ENCODE assay signal across 10 cellular contexts in genomic region chr1:55428944-55429931, GRCh38.
DNase-seq lines count a peak whose midpoint lies in the region; TF ChIP-seq lines count a peak whose summit lies in the region.
"Had no signal": no experiment of that assay in that cellular context is flagged by ENCODE, and none has a peak within 500 bp of the region (broad histone marks: within the 10 kb centered on the region; RNA-seq: fewer than 3 reads in every experiment).

No MANE protein-coding gene starts in this region.

- H3K4me3 ChIP-seq in AG09309 (ENCODE audit: control insufficient read depth, low read depth, low read length) (no peak overlapping the region), NT2/D1 (ENCODE audit: insufficient read length, low read depth) (no peak overlapping the region), esophagus muscularis mucosa (no peak overlapping the region), dorsolateral prefrontal cortex (no peak overlapping the region)

- TF ChIP-seq POLR2A in esophagus muscularis mucosa (IDR thresholded peaks at IDR 0.05; ENCODE audit: low read depth): no peak

- H3K9ac ChIP-seq in NT2/D1 (ENCODE audit: insufficient read length, low read depth): no peak overlapping the region

- peaks cover 26% of the 10 kb centered on the region for H3K4me1 ChIP-seq in NT2/D1 (ENCODE audit: insufficient read depth, insufficient read length)
- H3K4me1 ChIP-seq in esophagus muscularis mucosa: peaks cover 0 to 49% (median 34%) of the 10 kb centered on the region in 4 donors

- H3K36me3 ChIP-seq in NT2/D1 (ENCODE audit: insufficient read depth, insufficient read length, low read length) (no peaks in the 10 kb centered on the region), esophagus muscularis mucosa (no peaks in the 10 kb centered on the region)

- TF ChIP-seq EP300 in esophagus muscularis mucosa (IDR thresholded peaks at IDR 0.05): no peak

- H3K27me3 ChIP-seq in NT2/D1 (ENCODE audit: insufficient read depth, insufficient read length) (no peaks in the 10 kb centered on the region), esophagus muscularis mucosa (no peaks in the 10 kb centered on the region), dorsolateral prefrontal cortex (peaks cover 0 to 6% (median 0%) of the 10 kb centered on the region in 45 donors)

- H3K9me3 ChIP-seq in NT2/D1 (ENCODE audit: insufficient read depth, low read length): no peaks in the 10 kb centered on the region
- H3K9me3 ChIP-seq in esophagus muscularis mucosa: no peaks in the 10 kb centered on the region

- TF ChIP-seq CTCF in AG09309 (IDR thresholded peaks at IDR 0.05; ENCODE audit: control insufficient read depth, insufficient read depth, low read depth, low read length, missing control alignments): no peak
- no peak for TF ChIP-seq CTCF in esophagus muscularis mucosa (IDR thresholded peaks at IDR 0.05)
- no peak for TF ChIP-seq CTCF in dorsolateral prefrontal cortex (IDR thresholded peaks at IDR 0.05 in 54 of 56, conservative IDR thresholded peaks at IDR 0.05 in 2 of 56; ENCODE audit: low read depth in 1 of 56, partially characterized antibody in 56 of 56)

- H3K27ac ChIP-seq in esophagus muscularis mucosa (replicated peaks in 1 of 4) (peak overlapping the region; percentile 32 to 53 (median 41)), dorsolateral prefrontal cortex (peak overlapping the region in 1 of 59 donors; percentile 61)

- WGBS in esophagus muscularis mucosa: 51% methylated on average over 9 of the region's 9 CpGs

- intact Hi-C loops in esophagus muscularis mucosa (cut with DNase I): no loop called here
- intact Hi-C loops in dorsolateral prefrontal cortex (cut with DNase I): no loop called here

- DNase-seq in AG09309 (ENCODE audit: low read depth) (peak; percentile 98), NT2/D1 (ENCODE audit: low read depth, low spot score) (peak; percentile 70), esophagus muscularis mucosa (ENCODE audit: extremely low spot score) (peak; percentile 92), myocyte (ENCODE audit: low read depth) (peak; percentile 85), NCI-H1105 (lab: John Stamatoyannopoulos, UW) (no peak), dorsolateral prefrontal cortex (no peak), D341Med (ENCODE audit: low spot score) (no peak)
- no peak for DNase-seq in effector CD4-positive, alpha-beta T cell
- DNase-seq: COR-L47, T-cell had no signal

Comparison
In these comparisons a context has a peak if more than half of its experiments do, and no peak if none do; other contexts are left out.
1. DNase-seq: peak in AG09309 (single experiment), NT2/D1 (single experiment), esophagus muscularis mucosa (single experiment) and myocyte (single experiment); none in effector CD4-positive, alpha-beta T cell (single experiment), NCI-H1105 (single experiment), dorsolateral prefrontal cortex (0 of 10) and D341Med (single experiment).